8 cellular contexts compared by ENCODE assay signal in genomic region chr12:6426882-6427671, GRCh38. TPM values are rescaled to one million over a fixed set of nuclear protein-coding genes. Genes with fewer than 3 reads are reported as not detected.
DNase-seq lines count a peak whose midpoint lies in the region; ATAC-seq and TF ChIP-seq lines count a peak whose summit lies in the region.

No MANE protein-coding gene starts in this region.

- ATAC-seq in HG02943 (IDR thresholded peaks at IDR 0.05; ENCODE audit: low read depth, unreplicated experiment): peak; percentile 53
- peak; percentile 80 for ATAC-seq in activated CD4-positive, alpha-beta T cell treated with anti-CD3 and anti-CD28 coated beads for 36 hours

- H3K4me3 Mint-ChIP-seq in activated CD4-positive, alpha-beta T cell treated with anti-CD3 and anti-CD28 coated beads for 36 hours: peak overlapping the region; percentile 81

- intact Hi-C loops in activated CD4-positive, alpha-beta T cell treated with anti-CD3 and anti-CD28 coated beads for 36 hours (cut with DNase I, micrococcal nuclease): loop anchor here (1.0 to 2.0 kb wide), 9 partner anchors 16 to 180 kb away; partner anchors contain the start of genes GAPDH (in 2 of the 2), CHD4 (in 1 of the 2), MRPL51 (in 1 of the 2) and TAPBPL (in 1 of the 2)

- TF ChIP-seq POLR2A in GM18526 (IDR thresholded peaks at IDR 0.05; ENCODE audit: extremely low read depth, insufficient read length): peak; percentile 24

- no peaks in the 10 kb centered on the region for H3K36me3 Mint-ChIP-seq in activated CD4-positive, alpha-beta T cell treated with anti-CD3 and anti-CD28 coated beads for 36 hours (ENCODE audit: low read depth)

- H3K27ac Mint-ChIP-seq in activated CD4-positive, alpha-beta T cell treated with anti-CD3 and anti-CD28 coated beads for 36 hours: peak overlapping the region; percentile 92

- POLR2A ChIA-PET in activated CD4-positive, alpha-beta T cell treated with anti-CD3 and anti-CD28 coated beads for 36 hours (lab: Charles Lee): interaction anchor here (0.6 to 3.4 kb wide), 7 partner anchors 9 to 107 kb away, joined by 3 to 13 read pairs (median 7); partner anchors contain the start of genes TAPBPL and VAMP1

- CTCF ChIA-PET in activated CD4-positive, alpha-beta T cell treated with anti-CD3 and anti-CD28 coated beads for 36 hours (lab: Charles Lee): interaction anchor here (0.6 to 7.8 kb wide), 14 partner anchors 9 to 354 kb away, joined by 3 to 200 read pairs (median 4); partner anchors contain the start of genes GAPDH and VAMP1

- no peaks in the 10 kb centered on the region for H3K9me3 Mint-ChIP-seq in activated CD4-positive, alpha-beta T cell treated with anti-CD3 and anti-CD28 coated beads for 36 hours (ENCODE audit: low read depth)

- peaks cover 72% of the 10 kb centered on the region for H3K4me1 Mint-ChIP-seq in activated CD4-positive, alpha-beta T cell treated with anti-CD3 and anti-CD28 coated beads for 36 hours

- no peaks in the 10 kb centered on the region for H3K27me3 Mint-ChIP-seq in activated CD4-positive, alpha-beta T cell treated with anti-CD3 and anti-CD28 coated beads for 36 hours

- DNase-seq in activated CD4-positive, alpha-beta T cell treated with anti-CD3 and anti-CD28 coated beads for 36 hours: peak; percentile 98
- DNase-seq in glomerular visceral epithelial cell (ENCODE audit: extremely low spot score) (peak; percentile 6), NCI-H82 (lab: John Stamatoyannopoulos, UW) (no peak), DMS 273 (lab: John Stamatoyannopoulos, UW; ENCODE audit: unreplicated experiment) (no peak), NCI-H1694 (lab: John Stamatoyannopoulos, UW) (no peak)
- peak; percentile 78 to 95 for DNase-seq in stimulated activated CD8-positive, alpha-beta memory T cell treated with anti-CD3 and anti-CD28 coated beads, Interleukin-7, amount 100 ng/mL, for 48 hours (ENCODE audit: extremely low read depth in 1 of 2, low read depth in 1 of 2)

RNA-seq across cellular contexts. Expression of gene CD27, which starts 17.7 kb away (rescaled TPM):
- 100 to 1,000 TPM in 1 of 2 experiments, 10 to 100 TPM in 1; 85.4 to 116 TPM for total RNA-seq in activated CD4-positive, alpha-beta T cell treated with anti-CD3 and anti-CD28 coated beads for 36 hours

RNA-seq across cellular contexts. Expression of gene TAPBPL, which starts 24.8 kb away (rescaled TPM):
- total RNA-seq in activated CD4-positive, alpha-beta T cell treated with anti-CD3 and anti-CD28 coated beads for 36 hours: 10 to 100 TPM; 27.4 to 40.8 TPM

RNA-seq across cellular contexts. Expression of gene LTBR, which starts 43.1 kb away (rescaled TPM):
- total RNA-seq in activated CD4-positive, alpha-beta T cell treated with anti-CD3 and anti-CD28 coated beads for 36 hours: 1 to 10 TPM in 1 of 2 experiments, under 1 TPM in 1; 0.57 to 1.1 TPM

RNA-seq across cellular contexts. Expression of gene VAMP1, which starts 43.4 kb away (rescaled TPM):
- total RNA-seq in activated CD4-positive, alpha-beta T cell treated with anti-CD3 and anti-CD28 coated beads for 36 hours: 10 to 100 TPM; 34.5 to 52.3 TPM

RNA-seq across cellular contexts. Expression of gene SCNN1A, which starts 51.7 kb away (rescaled TPM):
- under 1 TPM in 1 of 2 experiments, not detected in 1; 0.05 TPM for total RNA-seq in activated CD4-positive, alpha-beta T cell treated with anti-CD3 and anti-CD28 coated beads for 36 hours

Comparison
In these comparisons a context has a peak if more than half of its experiments do, and no peak if none do; other contexts are left out.
1. DNase-seq: peak in activated CD4-positive, alpha-beta T cell treated with anti-CD3 and anti-CD28 coated beads for 36 hours (single experiment), glomerular visceral epithelial cell (single experiment) and stimulated activated CD8-positive, alpha-beta memory T cell treated with anti-CD3 and anti-CD28 coated beads, Interleukin-7, amount 100 ng/mL, for 48 hours (2 of 2); none in NCI-H82 (single experiment), DMS 273 (single experiment) and NCI-H1694 (single experiment).